In the genomic region with DNA sequence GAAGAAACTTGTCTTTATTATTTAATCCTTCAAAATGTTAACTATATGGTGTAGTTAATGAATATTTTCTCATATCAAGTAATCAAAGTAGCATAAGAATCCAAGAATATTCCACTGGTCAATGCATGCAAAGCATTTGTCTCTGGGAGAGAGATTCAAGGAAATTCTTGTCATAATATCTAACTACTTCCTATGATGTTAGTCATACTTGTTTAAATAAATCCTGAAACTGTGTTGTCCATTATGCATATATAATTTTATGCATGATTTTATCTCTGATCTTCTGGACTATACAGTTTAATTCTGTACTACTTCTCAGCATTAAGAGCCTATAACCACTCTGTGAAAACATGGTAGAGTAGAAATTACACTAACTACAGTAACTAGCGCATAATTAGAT, we compare ENCODE assay signal across 16 cellular contexts.
DNase-seq lines count a peak whose midpoint lies in the region; ATAC-seq lines count a peak whose summit lies in the region.
"Had no signal": no experiment of that assay in that cellular context is flagged by ENCODE, and none has a peak within 500 bp of the region (broad histone marks: within the 10 kb centered on the region; RNA-seq: fewer than 3 reads in every experiment).

No MANE protein-coding gene starts in this region.

- no peaks in the 10 kb centered on the region for H3K36me3 ChIP-seq in adipocyte (ENCODE audit: control insufficient read depth, insufficient read depth, low read length, severe bottlenecking)
- H3K36me3 ChIP-seq: BLaER1 had no signal

- DNase-seq in adipocyte (ENCODE audit: low read depth) (peak; percentile 32), dedifferentiated amniotic fluid mesenchymal stem cell (ENCODE audit: extremely low spot score) (peak; percentile 17), iris pigment epithelial cell (ENCODE audit: low read depth) (peak; percentile 1), AG20443 (ENCODE audit: low spot score) (no peak)
- no peak for DNase-seq in activated naive CD8-positive, alpha-beta T cell treated with anti-CD3 and anti-CD28 coated beads, Interleukin-2, amount 50 U/mL, for 24 hours
- DNase-seq: Caco-2; CD4-positive, CD25-positive, alpha-beta regulatory T cell; CD8-positive, alpha-beta T cell; DMS153; DND-41; GM23248; H7; HCEC 1CT had no signal

- H3K36me3 Mint-ChIP-seq in activated naive CD8-positive, alpha-beta T cell treated with anti-CD3 and anti-CD28 coated beads, Interleukin-2, amount 50 U/mL, for 24 hours (ENCODE audit: low read depth): no peaks in the 10 kb centered on the region
- H3K36me3 Mint-ChIP-seq: CD4-positive, CD25-positive, alpha-beta regulatory T cell; CD8-positive, alpha-beta T cell had no signal

- H3K27me3 Mint-ChIP-seq in activated naive CD8-positive, alpha-beta T cell treated with anti-CD3 and anti-CD28 coated beads, Interleukin-2, amount 50 U/mL, for 24 hours: peaks cover 2% of the 10 kb centered on the region
- H3K27me3 Mint-ChIP-seq: B cell; CD4-positive, CD25-positive, alpha-beta regulatory T cell had no signal

- H3K27me3 ChIP-seq in adipocyte (replicated peaks; ENCODE audit: control insufficient read depth, insufficient read depth, low read length): no peaks in the 10 kb centered on the region
- H3K27me3 ChIP-seq: BLaER1 had no signal

- no peaks in the 10 kb centered on the region for H3K4me1 ChIP-seq in adipocyte (ENCODE audit: control insufficient read depth, insufficient read depth, low read length)
- H3K4me1 ChIP-seq: BLaER1, Caco-2 had no signal

- no peak for ATAC-seq in GM21576 (IDR thresholded peaks at IDR 0.05; ENCODE audit: unreplicated experiment)
- no peak for ATAC-seq in activated naive CD8-positive, alpha-beta T cell treated with anti-CD3 and anti-CD28 coated beads, Interleukin-2, amount 50 U/mL, for 24 hours
- ATAC-seq: CD8-positive, alpha-beta T cell had no signal

- H3K4me3 Mint-ChIP-seq in activated naive CD8-positive, alpha-beta T cell treated with anti-CD3 and anti-CD28 coated beads, Interleukin-2, amount 50 U/mL, for 24 hours: no peak overlapping the region
- H3K4me3 Mint-ChIP-seq: B cell; CD4-positive, CD25-positive, alpha-beta regulatory T cell; CD8-positive, alpha-beta T cell had no signal

- H3K9ac ChIP-seq in adipocyte (ENCODE audit: low read length): no peak overlapping the region
- H3K9ac ChIP-seq: BLaER1, GM23248 had no signal

- H3K9me3 ChIP-seq in adipocyte (ENCODE audit: control insufficient read depth, low read length): peaks cover 11% of the 10 kb centered on the region
- H3K9me3 ChIP-seq: BLaER1, Caco-2 had no signal

- H3K4me3 ChIP-seq in adipocyte (ENCODE audit: low read length): no peak overlapping the region
- H3K4me3 ChIP-seq: BLaER1, GM23248 had no signal

- no peaks in the 10 kb centered on the region for H3K4me1 Mint-ChIP-seq in activated naive CD8-positive, alpha-beta T cell treated with anti-CD3 and anti-CD28 coated beads, Interleukin-2, amount 50 U/mL, for 24 hours
- H3K4me1 Mint-ChIP-seq: B cell had no signal

- peaks cover 23% of the 10 kb centered on the region for H3K9me3 Mint-ChIP-seq in activated naive CD8-positive, alpha-beta T cell treated with anti-CD3 and anti-CD28 coated beads, Interleukin-2, amount 50 U/mL, for 24 hours

- H3K27ac Mint-ChIP-seq in activated naive CD8-positive, alpha-beta T cell treated with anti-CD3 and anti-CD28 coated beads, Interleukin-2, amount 50 U/mL, for 24 hours: no peak overlapping the region
- H3K27ac Mint-ChIP-seq: B cell; CD4-positive, CD25-positive, alpha-beta regulatory T cell; CD8-positive, alpha-beta T cell had no signal

Comparison
In these comparisons a context has a peak if more than half of its experiments do, and no peak if none do; other contexts are left out.
1. DNase-seq: peak in adipocyte (single experiment), dedifferentiated amniotic fluid mesenchymal stem cell (single experiment) and iris pigment epithelial cell (single experiment); none in activated naive CD8-positive, alpha-beta T cell treated with anti-CD3 and anti-CD28 coated beads, Interleukin-2, amount 50 U/mL, for 24 hours (single experiment) and AG20443 (single experiment).